In genomic region chr3:159929894-159930235, GRCh38 we compare ENCODE assay signal across 15 cellular contexts. TPM values are rescaled to one million over a fixed set of nuclear protein-coding genes. Genes with fewer than 3 reads are reported as not detected.
DNase-seq lines count a peak whose midpoint lies in the region; ATAC-seq and TF ChIP-seq lines count a peak whose summit lies in the region.
"Had no signal": no experiment of that assay in that cellular context is flagged by ENCODE, and none has a peak within 500 bp of the region (broad histone marks: within the 10 kb centered on the region; RNA-seq: fewer than 3 reads in every experiment).

No MANE protein-coding gene starts in this region.

- H3K18ac ChIP-seq in H9 (ENCODE audit: insufficient read length, low read depth, low read length), result no peak overlapping the region

- H4K5ac ChIP-seq in H9 (ENCODE audit: insufficient read length, low read depth, low read length), result no peak overlapping the region

- WGBS in H9 (ENCODE audit: extremely low coverage, insufficient read length, low lambda C conversion rate), result no CpG with 5 or more reads among the region's 4 CpGs

- no peak overlapping the region for H3K56ac ChIP-seq in H9 (ENCODE audit: insufficient read length, low read depth, low read length)

- H3K23ac ChIP-seq in H9 (ENCODE audit: insufficient read length, low read depth, low read length), result no peak overlapping the region

- H3K36me3 Mint-ChIP-seq in neural progenitor cell (peaks cover 3% of the 10 kb centered on the region), H9 (ENCODE audit: insufficient read depth in 1 of 3, low read depth in 3 of 3) (peaks cover 14 to 20% (median 15%) of the 10 kb centered on the region in 3 experiments)
- H3K36me3 Mint-ChIP-seq in CD4-positive, alpha-beta T cell (ENCODE audit: low read depth), result no peaks in the 10 kb centered on the region

- no peak overlapping the region for H3T11ph ChIP-seq in H9 (ENCODE audit: low read length)

- H3K4me1 Mint-ChIP-seq in neural progenitor cell, result peaks cover 13% of the 10 kb centered on the region
- H3K4me1 Mint-ChIP-seq in H9, result peaks cover 2 to 5% of the 10 kb centered on the region in 2 experiments; a peak in 2 of 4 replicates
- H3K4me1 Mint-ChIP-seq in CD4-positive, alpha-beta T cell (ENCODE audit: low read depth), result no peaks in the 10 kb centered on the region

- H3K4me3 ChIP-seq in right atrium auricular region (no peak overlapping the region), neural progenitor cell (no peak overlapping the region)
- H3K4me3 ChIP-seq: body of pancreas, thoracic aorta had no signal

- H4K91ac ChIP-seq in H9 (ENCODE audit: insufficient read length, low read depth, low read length), result no peak overlapping the region

- no peak overlapping the region for H3K27ac Mint-ChIP-seq in neural progenitor cell
- no peak overlapping the region for H3K27ac Mint-ChIP-seq in H9
- H3K27ac Mint-ChIP-seq in CD4-positive, alpha-beta T cell, result no peak overlapping the region
- H3K27ac Mint-ChIP-seq: activated CD4-positive, alpha-beta memory T cell treated with anti-CD3 and anti-CD28 coated beads, Interleukin-2, amount 10 ng/mL, durations not matched to agents 7 days and 5 days had no signal

- H2AK5ac ChIP-seq in H9 (ENCODE audit: insufficient read length, low read length), result no peak overlapping the region

- peaks cover 18% of the 10 kb centered on the region for H3K9me3 Mint-ChIP-seq in neural progenitor cell
- peaks cover 20 to 23% of the 10 kb centered on the region in 2 experiments for H3K9me3 Mint-ChIP-seq in H9
- peaks cover 14% of the 10 kb centered on the region for H3K9me3 Mint-ChIP-seq in CD4-positive, alpha-beta T cell

- H3K4me2 ChIP-seq in neural progenitor cell (no peak overlapping the region), H9 (ENCODE audit: insufficient read depth, insufficient read length, low read length) (no peak overlapping the region)

- no peaks in the 10 kb centered on the region for H3K27me3 ChIP-seq in right atrium auricular region
- no peaks in the 10 kb centered on the region for H3K27me3 ChIP-seq in neural progenitor cell
- no peaks in the 10 kb centered on the region for H3K27me3 ChIP-seq in H9 (ENCODE audit: insufficient read depth, low read length)
- no peaks in the 10 kb centered on the region for H3K27me3 ChIP-seq in CD4-positive, alpha-beta T cell (ENCODE audit: control insufficient read depth, insufficient read depth, low read length)
- H3K27me3 ChIP-seq: body of pancreas had no signal

- H3K4me3 Mint-ChIP-seq in neural progenitor cell, result no peak overlapping the region
- no peak overlapping the region for H3K4me3 Mint-ChIP-seq in H9
- H3K4me3 Mint-ChIP-seq in CD4-positive, alpha-beta T cell, result no peak overlapping the region
- H3K4me3 Mint-ChIP-seq: activated CD4-positive, alpha-beta memory T cell treated with anti-CD3 and anti-CD28 coated beads, Interleukin-2, amount 10 ng/mL, durations not matched to agents 7 days and 5 days; neural crest cell had no signal

- H3K4me1 ChIP-seq in right atrium auricular region (peaks cover 0 to 15% of the 10 kb centered on the region in 2 donors), neural progenitor cell (no peaks in the 10 kb centered on the region), H9 (ENCODE audit: insufficient read depth, low read length) (no peaks in the 10 kb centered on the region)

- H4K8ac ChIP-seq in H9 (replicated peaks; ENCODE audit: insufficient read length, low read depth, low read length), result no peak overlapping the region

- H3K27ac ChIP-seq in right atrium auricular region (peak overlapping the region; percentile 0 to 47), caudate nucleus (ENCODE audit: low read depth, low read length) (peak overlapping the region; percentile 33), neural progenitor cell (no peak overlapping the region), H9 (ENCODE audit: insufficient read length, low read depth, low read length) (no peak overlapping the region)
- H3K27ac ChIP-seq in CD4-positive, alpha-beta T cell (ENCODE audit: low read depth, low read length), result no peak overlapping the region

- no peak overlapping the region for H2BK5ac ChIP-seq in H9 (ENCODE audit: insufficient read length, low read length)

- H3K9me3 ChIP-seq in right atrium auricular region (peaks cover 0 to 11% of the 10 kb centered on the region in 2 donors), neural progenitor cell (ENCODE audit: low read depth) (peaks cover 4% of the 10 kb centered on the region), H9 (ENCODE audit: control insufficient read depth, low read depth, low read length) (peaks cover 10% of the 10 kb centered on the region)
- peaks cover 9% of the 10 kb centered on the region for H3K9me3 ChIP-seq in CD4-positive, alpha-beta T cell (ENCODE audit: control insufficient read depth, low read length)

- POLR2A ChIA-PET in CD4-positive, alpha-beta T cell (lab: Charles Lee), result no interaction called here

- TF ChIP-seq CTCF in right atrium auricular region (IDR thresholded peaks at IDR 0.05) (no peak), neural progenitor cell (IDR thresholded peaks at IDR 0.05) (no peak), H9 (conservative IDR thresholded peaks at IDR 0.05) (no peak)
- no peak for TF ChIP-seq CTCF in CD4-positive, alpha-beta T cell (IDR thresholded peaks at IDR 0.05)

- H3K9ac ChIP-seq in neural progenitor cell (no peak overlapping the region), H9 (ENCODE audit: extremely low read depth, insufficient read length, low read length) (no peak overlapping the region)

- H2AFZ ChIP-seq in neural progenitor cell (replicated peaks), result peak overlapping the region; percentile 84
- no peak overlapping the region for H2AFZ ChIP-seq in H9 (ENCODE audit: low read length)

- H4K20me1 ChIP-seq in neural progenitor cell (ENCODE audit: low read depth), result no peaks in the 10 kb centered on the region
- no peaks in the 10 kb centered on the region for H4K20me1 ChIP-seq in H9 (ENCODE audit: control insufficient read depth, insufficient read depth, insufficient read length)

- intact Hi-C loops in cardiac septum (cut with DNase I), result no loop called here
- intact Hi-C loops in CD4-positive, alpha-beta T cell (cut with DNase I, micrococcal nuclease), result no loop called here

- H2BK120ac ChIP-seq in H9 (ENCODE audit: low read depth, low read length, poor library complexity, severe bottlenecking), result no peak overlapping the region

- no peak overlapping the region for H3K4ac ChIP-seq in H9 (ENCODE audit: low read depth, low read length)

- H3K79me1 ChIP-seq in H9 (ENCODE audit: insufficient read depth, low read depth, low read length, poor library complexity, severe bottlenecking), result no peaks in the 10 kb centered on the region

- ATAC-seq in CD4-positive, alpha-beta T cell (ENCODE audit: poor library complexity), result no peak

- DNase-seq in right atrium auricular region (ENCODE audit: low spot score) (no peak), cardiac septum (ENCODE audit: low spot score) (no peak), caudate nucleus (lab: John Stamatoyannopoulos, UW) (no peak), neural progenitor cell (ENCODE audit: low spot score) (no peak), H9 (no peak), NCI-H1694 (lab: John Stamatoyannopoulos, UW) (no peak), RPMI8226 (no peak)
- no peak for DNase-seq in CD4-positive, alpha-beta T cell
- DNase-seq: activated CD4-positive, alpha-beta memory T cell treated with anti-CD3 and anti-CD28 coated beads, Interleukin-2, amount 10 ng/mL, durations not matched to agents 7 days and 5 days; activated effector memory CD4-positive, alpha-beta T cell treated with Interleukin-2 at 50 U/mL for 16 hours; DMS153; NCI-H1436 treated with DMSO at 0.1 percent for 48 hours had no signal

- H2BK20ac ChIP-seq in H9 (ENCODE audit: low read depth, low read length, poor library complexity, severe bottlenecking), result no peak overlapping the region

- no peak overlapping the region for H2BK12ac ChIP-seq in H9 (ENCODE audit: insufficient read length, low read depth, low read length)

- H3K36me3 ChIP-seq in right atrium auricular region, result no peaks in the 10 kb centered on the region
- H3K36me3 ChIP-seq in neural progenitor cell, result no peaks in the 10 kb centered on the region
- H3K36me3 ChIP-seq: thoracic aorta had no signal

- CTCF ChIA-PET in CD4-positive, alpha-beta T cell (lab: Charles Lee), result no interaction called here

- no peaks in the 10 kb centered on the region for H3K23me2 ChIP-seq in H9 (ENCODE audit: insufficient read length, low read depth, low read length, poor library complexity, severe bottlenecking)

- H3K79me2 ChIP-seq in neural progenitor cell (ENCODE audit: low read depth) (no peaks in the 10 kb centered on the region), H9 (ENCODE audit: insufficient read depth, low read length) (no peaks in the 10 kb centered on the region)

- H3K27me3 Mint-ChIP-seq in neural progenitor cell (ENCODE audit: insufficient read depth, low read depth) (peaks cover 2% of the 10 kb centered on the region), H9 (ENCODE audit: low read depth) (peaks cover 1% of the 10 kb centered on the region; the same call in 1 of the 2 replicates)
- H3K27me3 Mint-ChIP-seq in CD4-positive, alpha-beta T cell, result no peaks in the 10 kb centered on the region
- H3K27me3 Mint-ChIP-seq: activated CD4-positive, alpha-beta memory T cell treated with anti-CD3 and anti-CD28 coated beads, Interleukin-2, amount 10 ng/mL, durations not matched to agents 7 days and 5 days had no signal

- H2BK15ac ChIP-seq in H9 (ENCODE audit: low read depth, low read length), result no peak overlapping the region

- no peak overlapping the region for H3K14ac ChIP-seq in H9 (ENCODE audit: insufficient read depth, low read length)

- peaks cover 4% of the 10 kb centered on the region for H3F3A ChIP-seq in neural progenitor cell (ENCODE audit: low read depth)

RNA-seq across cellular contexts. Expression of gene IL12A, which starts 58.8 kb away (rescaled TPM):
- total RNA-seq in right atrium auricular region (1 to 10 TPM in 1 of 2 donors, under 1 TPM in 1; 0.31 to 3.9 TPM), cardiac septum (0.51 TPM), neural progenitor cell (ENCODE audit: low replicate concordance) (0.77 and 0.79 TPM in 2 replicates), H9 (2021) (0.35 and 0.50 TPM in 2 replicates)
- 1 to 10 TPM in 1 of 2 experiments, under 1 TPM in 1; 0.93 to 1.0 TPM for total RNA-seq in CD4-positive, alpha-beta T cell
- total RNA-seq: thoracic aorta had no signal

Comparison
In these comparisons a context has a peak if more than half of its experiments do, and no peak if none do; other contexts are left out.
1. H3K27ac ChIP-seq: peak in right atrium auricular region (2 of 2) and caudate nucleus (single experiment); none in neural progenitor cell (single experiment), H9 (single experiment) and CD4-positive, alpha-beta T cell (single experiment).